ENCODE assay signal across 25 cellular contexts in the genomic region with DNA sequence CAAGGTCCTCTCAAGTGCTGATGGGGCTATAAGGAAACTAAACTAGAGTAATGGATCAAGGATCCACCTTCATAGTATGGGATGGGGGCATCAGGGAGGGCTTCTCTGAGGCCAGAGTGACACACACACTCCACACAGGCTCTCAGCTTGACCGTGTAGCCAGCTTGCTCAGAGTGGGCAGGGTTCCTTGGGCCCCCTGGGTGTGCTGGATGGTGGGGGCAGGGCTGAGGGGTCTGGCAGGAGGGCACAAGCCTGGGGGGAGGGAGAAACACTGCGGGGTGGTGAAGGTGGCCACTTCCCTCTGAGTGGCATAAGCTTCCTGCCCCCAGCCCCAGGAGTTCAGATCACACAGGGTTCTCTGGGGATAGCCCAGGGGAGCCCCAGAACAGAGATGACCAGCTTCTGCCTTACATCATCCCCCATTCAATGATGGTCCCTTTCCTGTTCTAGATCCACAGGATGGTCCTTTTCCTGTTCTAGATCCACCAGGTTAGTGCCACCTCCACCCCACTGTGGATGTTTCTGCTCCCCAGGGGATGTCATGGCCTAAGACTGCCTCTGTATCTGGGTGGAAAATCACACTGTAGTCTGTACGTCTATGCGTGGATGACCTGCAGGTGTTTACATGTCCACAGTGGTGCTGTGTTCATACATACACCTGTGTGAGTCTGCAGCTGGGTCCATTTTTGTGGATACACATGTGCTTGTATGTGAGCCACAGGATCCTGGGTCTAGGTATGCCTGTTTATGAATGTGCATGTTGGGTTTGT.
DNase-seq lines count a peak whose midpoint lies in the region; ATAC-seq, FAIRE-seq and TF ChIP-seq lines count a peak whose summit lies in the region.
"Had no signal": no experiment of that assay in that cellular context is flagged by ENCODE, and none has a peak within 500 bp of the region (broad histone marks: within the 10 kb centered on the region; RNA-seq: fewer than 3 reads in every experiment).

No MANE protein-coding gene starts in this region.

- POLR2A ChIA-PET in IMR-90 (lab: Charles Lee; ENCODE audit: unreplicated experiment), result no interaction called here

- no peak overlapping the region for H2BK5ac ChIP-seq in IMR-90 (ENCODE audit: low read depth, low read length, poor library complexity, severe bottlenecking)

- no peak for FAIRE-seq in urothelium cell line (lab: Jason Lieb, UNC)
- FAIRE-seq: GM12892, GM19239, H1 had no signal

- H4K5ac ChIP-seq in IMR-90 (ENCODE audit: low read depth, low read length), result no peak overlapping the region

- peak overlapping the region; percentile 35 for H2AFZ ChIP-seq in IMR-90 (replicated peaks; ENCODE audit: low read length, poor library complexity)

- no TSS peak for BruUV-seq in IMR-90 (replicated peaks; lab: Mats Ljungman, UMichigan)

- in situ Hi-C loops in IMR-90 (cut with MboI; ENCODE audit: low sequenced_read_pairs), result no loop called here

- H3K14ac ChIP-seq in IMR-90 (replicated peaks; ENCODE audit: low read depth, low read length), result no peak overlapping the region

- H4K91ac ChIP-seq in IMR-90 (ENCODE audit: insufficient read depth, low read depth, low read length), result no peak overlapping the region

- H3K9ac ChIP-seq in IMR-90 (ENCODE audit: low read depth, low read length), result no peak overlapping the region

- WGBS in IMR-90 (ENCODE audit: extremely low coverage in 2 of 2, insufficient read length in 1 of 2), 2 experiments, result no CpG with 5 or more reads among the region's 4 CpGs

- no peak for TF ChIP-seq CTCF in IMR-90 (conservative IDR thresholded peaks at IDR 0.05; ENCODE audit: low read depth, low read length)
- no peak for TF ChIP-seq CTCF in upper lobe of right lung (IDR thresholded peaks at IDR 0.05)
- no peak for TF ChIP-seq CTCF in left lung (IDR thresholded peaks at IDR 0.05)

- peaks cover 2% of the 10 kb centered on the region; the same call in 1 of the 2 replicates for H3K27me3 ChIP-seq in IMR-90 (ENCODE audit: control insufficient read depth, insufficient read depth, low read length)
- peaks cover 3% of the 10 kb centered on the region for H3K27me3 ChIP-seq in upper lobe of right lung
- H3K27me3 ChIP-seq in left lung, result peaks cover 0 to 25% of the 10 kb centered on the region in 2 donors

- TF ChIP-seq POLR2A in IMR-90 (IDR thresholded peaks at IDR 0.05; ENCODE audit: low read depth, low read length), result no peak

- H2BK15ac ChIP-seq in IMR-90 (ENCODE audit: low read depth, low read length), result no peak overlapping the region

- no peaks in the 10 kb centered on the region for H3K79me1 ChIP-seq in IMR-90 (ENCODE audit: low read depth in 1 of 2, low read length in 2 of 2)

- ATAC-seq in IMR-90 (ENCODE audit: low read depth) (no peak), upper lobe of right lung (peak; percentile 24), left lung (no peak)

- no peak overlapping the region for H3K4me2 ChIP-seq in IMR-90 (ENCODE audit: low read depth, low read length)

- CTCF ChIA-PET in IMR-90 (lab: Yijun Ruan, JAX), result no interaction called here

- intact Hi-C loops in IMR-90 (cut with micrococcal nuclease) (no loop called here), upper lobe of right lung (cut with DNase I) (no loop called here), left lung (cut with DNase I) (no loop called here)

- no peak overlapping the region for H2BK120ac ChIP-seq in IMR-90 (ENCODE audit: low read depth, low read length)

- H3K18ac ChIP-seq in IMR-90 (ENCODE audit: low read depth, low read length), result no peak overlapping the region

- no peaks in the 10 kb centered on the region for H4K20me1 ChIP-seq in IMR-90 (ENCODE audit: insufficient read depth, low read length)

- no peak for TF ChIP-seq RAD21 in IMR-90 (IDR thresholded peaks at IDR 0.05; ENCODE audit: low read length)

- no peaks in the 10 kb centered on the region for H3K9me1 ChIP-seq in IMR-90 (ENCODE audit: insufficient read depth, low read length)

- H3K56ac ChIP-seq in IMR-90 (ENCODE audit: extremely low read depth, insufficient read depth, low read length), result no peak overlapping the region

- no peak overlapping the region for H2BK20ac ChIP-seq in IMR-90 (ENCODE audit: low read depth, low read length)

- no peak overlapping the region for H3K4ac ChIP-seq in IMR-90 (ENCODE audit: low read depth, low read length)

- H3K23ac ChIP-seq in IMR-90 (ENCODE audit: low read depth, low read length), result no peak overlapping the region

- H3K4me3 ChIP-seq in IMR-90 (ENCODE audit: insufficient read depth, low read depth, low read length) (no peak overlapping the region), upper lobe of right lung (no peak overlapping the region), left lung (no peak overlapping the region)

- H3K36me3 ChIP-seq in IMR-90 (ENCODE audit: control insufficient read depth, insufficient read depth, low read length), result no peaks in the 10 kb centered on the region
- no peaks in the 10 kb centered on the region for H3K36me3 ChIP-seq in upper lobe of right lung
- no peaks in the 10 kb centered on the region for H3K36me3 ChIP-seq in left lung

- no peak overlapping the region for H2AK5ac ChIP-seq in IMR-90 (ENCODE audit: low read depth, low read length)

- DNase-seq in IMR-90 (no peak), ecto neural progenitor cell (ENCODE audit: low spot score) (peak; percentile 23), mucosa of gallbladder (ENCODE audit: low spot score) (peak; percentile 3), upper lobe of right lung (no peak), urothelium cell line (ENCODE audit: low spot score) (no peak), GM03348 (ENCODE audit: low spot score) (no peak), left lung (no peak)
- DNase-seq: C1 segment of cervical spinal cord; Caco-2; CD4-positive, alpha-beta memory T cell; DMS 273 treated with DMSO at 0.1 percent for 48 hours; DMS79; EL; GF-D8; NCI-H1048; NCI-H1694; NCI-H2029 treated with DMSO at 0.1 percent for 48 hours; NCI-H2227 treated with DMSO at 0.1 percent for 48 hours; NCI-H526 treated with DMSO at 0.1 percent for 48 hours; Right ventricle myocardium superior; RPMI8226 had no signal

- H3K27ac ChIP-seq in IMR-90 (ENCODE audit: insufficient read depth, low read length), result no peak overlapping the region
- H3K27ac ChIP-seq in upper lobe of right lung, result no peak overlapping the region
- no peak overlapping the region for H3K27ac ChIP-seq in left lung
- H3K27ac ChIP-seq: HL-60 had no signal

- no peaks in the 10 kb centered on the region for H3K9me3 ChIP-seq in IMR-90 (ENCODE audit: control insufficient read depth, insufficient read depth, low read length)
- no peaks in the 10 kb centered on the region for H3K9me3 ChIP-seq in upper lobe of right lung
- no peaks in the 10 kb centered on the region for H3K9me3 ChIP-seq in left lung
- H3K9me3 ChIP-seq: Caco-2 had no signal

- H3K4me1 ChIP-seq in IMR-90 (ENCODE audit: control insufficient read depth, insufficient read depth, low read length) (no peaks in the 10 kb centered on the region), upper lobe of right lung (no peaks in the 10 kb centered on the region), left lung (no peaks in the 10 kb centered on the region)
- H3K4me1 ChIP-seq: Caco-2 had no signal

- dilution Hi-C loops in IMR-90 (cut with HindIII; ENCODE audit: low sequenced_read_pairs, unreplicated experiment), result no loop called here

- H2AK9ac ChIP-seq in IMR-90 (replicated peaks; ENCODE audit: low read depth, low read length, poor library complexity), result no peak overlapping the region

- H4K8ac ChIP-seq in IMR-90 (ENCODE audit: low read depth in 2 of 2, low read length in 2 of 2), result no peak overlapping the region

TF ChIP-seq in IMR-90, 13 proteins besides CTCF, POLR2A, EP300 and RAD21:
- TF ChIP-seq NFE2L2 (IDR thresholded peaks at IDR 0.05; ENCODE audit: low read depth, low read length), result no peak
- no peak for TF ChIP-seq MXI1 (IDR thresholded peaks at IDR 0.05; ENCODE audit: borderline replicate concordance, low read depth, low read length)
TF ChIP-seq in IMR-90: peak in this region for 0.

Comparison
In these comparisons a context has a peak if more than half of its experiments do, and no peak if none do; other contexts are left out.
1. DNase-seq: peak in ecto neural progenitor cell (single experiment) and mucosa of gallbladder (single experiment); none in IMR-90 (single experiment), upper lobe of right lung (single experiment), urothelium cell line (single experiment), GM03348 (single experiment) and left lung (0 of 2).